In the genomic region with DNA sequence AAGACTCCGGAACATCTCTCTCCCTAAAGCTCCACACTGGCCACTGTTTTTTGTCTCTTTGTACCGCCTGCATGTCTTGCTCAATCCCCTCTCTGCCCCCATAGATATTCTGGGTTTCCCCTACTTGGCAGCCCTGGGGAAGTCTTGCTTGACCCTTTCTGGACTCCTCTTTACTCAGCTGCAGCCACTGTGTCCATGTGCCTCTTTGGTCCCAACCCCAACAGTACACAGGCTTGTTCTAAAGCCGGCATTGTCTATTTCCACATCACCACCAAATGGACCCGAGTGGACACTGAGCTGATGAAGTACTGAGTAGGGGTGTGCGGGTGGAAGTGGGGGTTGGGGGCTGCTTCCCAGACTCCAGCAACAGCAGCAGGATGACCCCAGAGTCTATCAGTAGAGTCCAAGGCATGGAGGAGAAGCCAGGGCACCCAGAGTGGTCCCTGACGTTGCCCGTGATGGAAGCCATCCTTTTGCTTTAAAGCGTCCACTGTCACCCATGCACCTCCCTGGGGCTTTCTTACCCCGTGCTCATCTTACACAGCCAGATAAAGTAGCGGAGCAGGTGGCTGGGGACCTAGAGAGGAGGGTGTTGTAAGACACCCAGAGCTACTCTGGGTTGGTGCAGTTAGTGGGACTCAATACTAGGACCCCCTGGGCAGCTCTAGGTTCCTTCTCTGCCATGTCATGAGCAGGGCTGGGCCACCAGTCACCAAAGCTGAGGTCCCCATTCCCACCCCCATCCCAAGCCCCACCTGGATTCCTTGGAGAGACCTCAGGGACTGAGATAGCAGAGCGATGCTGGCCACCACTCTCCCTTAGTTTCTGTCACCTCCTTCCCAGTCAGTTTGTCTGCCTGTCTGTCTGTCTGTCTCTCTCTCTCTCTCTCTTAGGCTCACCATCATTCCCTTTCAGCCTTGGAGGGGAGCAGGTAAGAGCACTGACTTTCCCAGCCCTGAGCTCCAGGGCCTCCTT, we compare ENCODE assay signal across 3 cellular contexts.
TF ChIP-seq lines count a peak whose summit lies in the region.

No MANE protein-coding gene starts in this region.

TF ChIP-seq in SK-N-SH, 30 proteins besides CTCF, POLR2A, EP300 and RAD21:
- no peak for TF ChIP-seq TEAD4 (IDR thresholded peaks at IDR 0.05; ENCODE audit: borderline replicate concordance, insufficient read depth)
- TF ChIP-seq FOSL2 (IDR thresholded peaks at IDR 0.05; ENCODE audit: borderline replicate concordance, low read depth): no peak
- TF ChIP-seq SMC3 (IDR thresholded peaks at IDR 0.05; ENCODE audit: low read depth, low read length): no peak
- TF ChIP-seq FOXM1 (IDR thresholded peaks at IDR 0.05; ENCODE audit: low read depth): no peak
- no peak for TF ChIP-seq FOXJ3 (CRISPR knock-in tag; IDR thresholded peaks at IDR 0.05)
- no peak for TF ChIP-seq GATA2 (CRISPR knock-in tag; IDR thresholded peaks at IDR 0.05)
- TF ChIP-seq GABPA (IDR thresholded peaks at IDR 0.05; ENCODE audit: low read depth): no peak
- TF ChIP-seq, protein P1, sequence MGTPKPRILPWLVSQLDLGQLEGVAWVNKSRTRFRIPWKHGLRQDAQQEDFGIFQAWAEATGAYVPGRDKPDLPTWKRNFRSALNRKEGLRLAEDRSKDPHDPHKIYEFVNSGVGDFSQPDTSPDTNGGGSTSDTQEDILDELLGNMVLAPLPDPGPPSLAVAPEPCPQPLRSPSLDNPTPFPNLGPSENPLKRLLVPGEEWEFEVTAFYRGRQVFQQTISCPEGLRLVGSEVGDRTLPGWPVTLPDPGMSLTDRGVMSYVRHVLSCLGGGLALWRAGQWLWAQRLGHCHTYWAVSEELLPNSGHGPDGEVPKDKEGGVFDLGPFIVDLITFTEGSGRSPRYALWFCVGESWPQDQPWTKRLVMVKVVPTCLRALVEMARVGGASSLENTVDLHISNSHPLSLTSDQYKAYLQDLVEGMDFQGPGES (IDR thresholded peaks at IDR 0.05; ENCODE audit: low read depth, low read length): no peak
- TF ChIP-seq, protein P2, sequence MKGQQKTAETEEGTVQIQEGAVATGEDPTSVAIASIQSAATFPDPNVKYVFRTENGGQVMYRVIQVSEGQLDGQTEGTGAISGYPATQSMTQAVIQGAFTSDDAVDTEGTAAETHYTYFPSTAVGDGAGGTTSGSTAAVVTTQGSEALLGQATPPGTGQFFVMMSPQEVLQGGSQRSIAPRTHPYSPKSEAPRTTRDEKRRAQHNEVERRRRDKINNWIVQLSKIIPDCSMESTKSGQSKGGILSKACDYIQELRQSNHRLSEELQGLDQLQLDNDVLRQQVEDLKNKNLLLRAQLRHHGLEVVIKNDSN (IDR thresholded peaks at IDR 0.05; ENCODE audit: borderline replicate concordance, low read depth): no peak
- no peak for TF ChIP-seq JUND (IDR thresholded peaks at IDR 0.05)
- TF ChIP-seq, protein P3, sequence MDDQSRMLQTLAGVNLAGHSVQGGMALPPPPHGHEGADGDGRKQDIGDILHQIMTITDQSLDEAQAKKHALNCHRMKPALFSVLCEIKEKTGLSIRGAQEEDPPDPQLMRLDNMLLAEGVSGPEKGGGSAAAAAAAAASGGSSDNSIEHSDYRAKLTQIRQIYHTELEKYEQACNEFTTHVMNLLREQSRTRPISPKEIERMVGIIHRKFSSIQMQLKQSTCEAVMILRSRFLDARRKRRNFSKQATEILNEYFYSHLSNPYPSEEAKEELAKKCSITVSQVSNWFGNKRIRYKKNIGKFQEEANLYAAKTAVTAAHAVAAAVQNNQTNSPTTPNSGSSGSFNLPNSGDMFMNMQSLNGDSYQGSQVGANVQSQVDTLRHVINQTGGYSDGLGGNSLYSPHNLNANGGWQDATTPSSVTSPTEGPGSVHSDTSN (IDR thresholded peaks at IDR 0.05): no peak
- TF ChIP-seq POLR2AphosphoS5 (IDR thresholded peaks at IDR 0.05; ENCODE audit: low read depth, low read length): no peak
- TF ChIP-seq TAF1 (IDR thresholded peaks at IDR 0.05; ENCODE audit: borderline replicate concordance, low read depth, low read length): no peak
- no peak for TF ChIP-seq RCOR1 (IDR thresholded peaks at IDR 0.05; ENCODE audit: low read length)
- no peak for TF ChIP-seq TCF12 (IDR thresholded peaks at IDR 0.05)
- TF ChIP-seq MEF2A (IDR thresholded peaks at IDR 0.05; ENCODE audit: borderline replicate concordance, low read depth): no peak
- TF ChIP-seq NRF1 (IDR thresholded peaks at IDR 0.05; ENCODE audit: low read depth, low read length): no peak
- TF ChIP-seq ELF1 (IDR thresholded peaks at IDR 0.05): no peak
TF ChIP-seq in SK-N-SH: peak in this region for 0.

TF ChIP-seq in SK-N-SH treated with all-trans-retinoic acid at 6 μM for 48 hours, 23 proteins besides CTCF, POLR2A, EP300 and RAD21:
- TF ChIP-seq ZFP30 (CRISPR knock-in tag; IDR thresholded peaks at IDR 0.05): no peak
- TF ChIP-seq, protein P4, sequence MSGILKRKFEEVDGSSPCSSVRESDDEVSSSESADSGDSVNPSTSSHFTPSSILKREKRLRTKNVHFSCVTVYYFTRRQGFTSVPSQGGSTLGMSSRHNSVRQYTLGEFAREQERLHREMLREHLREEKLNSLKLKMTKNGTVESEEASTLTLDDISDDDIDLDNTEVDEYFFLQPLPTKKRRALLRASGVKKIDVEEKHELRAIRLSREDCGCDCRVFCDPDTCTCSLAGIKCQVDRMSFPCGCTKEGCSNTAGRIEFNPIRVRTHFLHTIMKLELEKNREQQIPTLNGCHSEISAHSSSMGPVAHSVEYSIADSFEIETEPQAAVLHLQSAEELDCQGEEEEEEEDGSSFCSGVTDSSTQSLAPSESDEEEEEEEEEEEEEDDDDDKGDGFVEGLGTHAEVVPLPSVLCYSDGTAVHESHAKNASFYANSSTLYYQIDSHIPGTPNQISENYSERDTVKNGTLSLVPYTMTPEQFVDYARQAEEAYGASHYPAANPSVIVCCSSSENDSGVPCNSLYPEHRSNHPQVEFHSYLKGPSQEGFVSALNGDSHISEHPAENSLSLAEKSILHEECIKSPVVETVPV (CRISPR knock-in tag; IDR thresholded peaks at IDR 0.05): no peak
- TF ChIP-seq ARNTL (CRISPR knock-in tag; IDR thresholded peaks at IDR 0.05; ENCODE audit: borderline replicate concordance, low read depth): no peak
- TF ChIP-seq ZNF8 (CRISPR knock-in tag; IDR thresholded peaks at IDR 0.05): no peak
- TF ChIP-seq TCF4 (CRISPR knock-in tag; IDR thresholded peaks at IDR 0.05; ENCODE audit: borderline replicate concordance): no peak
- no peak for TF ChIP-seq ZNF565 (CRISPR knock-in tag; conservative IDR thresholded peaks at IDR 0.05; ENCODE audit: low read depth)

TF ChIP-seq in HEK293T, 16 proteins besides CTCF, POLR2A, EP300 and RAD21:
- TF ChIP-seq ELF4 (IDR thresholded peaks at IDR 0.05) (no peak), SUZ12 (IDR thresholded peaks at IDR 0.05) (no peak), BHLHE40 (IDR thresholded peaks at IDR 0.05; ENCODE audit: borderline replicate concordance) (no peak), ARNT (IDR thresholded peaks at IDR 0.05) (no peak), FOXK2 (IDR thresholded peaks at IDR 0.05) (no peak), SP1 (IDR thresholded peaks at IDR 0.05) (no peak), TARDBP (IDR thresholded peaks at IDR 0.05) (no peak), L3MBTL2 (conservative IDR thresholded peaks at IDR 0.05) (no peak), CTBP1 (IDR thresholded peaks at IDR 0.05; ENCODE audit: borderline replicate concordance) (no peak), ZNF384 (IDR thresholded peaks at IDR 0.05) (no peak), NFRKB (IDR thresholded peaks at IDR 0.05) (no peak), LEF1 (IDR thresholded peaks at IDR 0.05; ENCODE audit: borderline replicate concordance) (no peak)
- TF ChIP-seq, protein P5, sequence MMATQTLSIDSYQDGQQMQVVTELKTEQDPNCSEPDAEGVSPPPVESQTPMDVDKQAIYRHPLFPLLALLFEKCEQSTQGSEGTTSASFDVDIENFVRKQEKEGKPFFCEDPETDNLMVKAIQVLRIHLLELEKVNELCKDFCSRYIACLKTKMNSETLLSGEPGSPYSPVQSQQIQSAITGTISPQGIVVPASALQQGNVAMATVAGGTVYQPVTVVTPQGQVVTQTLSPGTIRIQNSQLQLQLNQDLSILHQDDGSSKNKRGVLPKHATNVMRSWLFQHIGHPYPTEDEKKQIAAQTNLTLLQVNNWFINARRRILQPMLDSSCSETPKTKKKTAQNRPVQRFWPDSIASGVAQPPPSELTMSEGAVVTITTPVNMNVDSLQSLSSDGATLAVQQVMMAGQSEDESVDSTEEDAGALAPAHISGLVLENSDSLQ (IDR thresholded peaks at IDR 0.05): no peak
